ENCODE assay signal across 21 cellular contexts in the genomic region with DNA sequence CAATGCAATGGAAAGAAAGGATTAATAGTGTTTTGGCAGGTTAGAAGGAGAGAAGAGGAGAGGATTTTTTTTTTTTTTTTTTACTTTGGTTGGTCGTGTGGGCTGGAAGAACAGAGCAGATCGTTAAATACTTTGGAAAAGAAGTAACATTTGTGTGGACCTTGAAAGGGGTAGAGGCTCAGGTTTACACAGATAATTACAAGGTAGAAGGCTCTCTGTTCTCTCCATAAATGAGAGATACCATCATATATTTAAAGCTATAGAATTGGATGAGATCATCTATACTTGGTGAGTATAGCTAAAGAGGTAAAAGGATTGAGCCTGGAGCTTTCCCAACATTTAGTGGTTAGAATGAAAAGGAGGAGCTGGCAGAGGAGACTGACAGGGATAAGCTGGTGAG. TPM values are rescaled to one million over a fixed set of nuclear protein-coding genes. Genes with fewer than 3 reads are reported as not detected.
A peak's percentile ranks its signal among the peaks of the same experiment; 100 is the strongest.
DNase-seq lines count a peak whose midpoint lies in the region; ATAC-seq lines count a peak whose summit lies in the region.
"Had no signal": no experiment of that assay in that cellular context is flagged by ENCODE, and none has a peak within 500 bp of the region (broad histone marks: within the 10 kb centered on the region; RNA-seq: fewer than 3 reads in every experiment).

No MANE protein-coding gene starts in this region.

- H3K27me3 ChIP-seq in GM23248 (replicated peaks; ENCODE audit: insufficient read depth) = no peaks in the 10 kb centered on the region

- H3F3A ChIP-seq in GM23248 (ENCODE audit: insufficient read depth) = no peaks in the 10 kb centered on the region

- in situ Hi-C loops in GM23248 (cut with MboI) = no loop called here

- no peak overlapping the region for H3K4me2 ChIP-seq in GM23248 (ENCODE audit: unreplicated experiment)

- CTCF ChIA-PET in T-cell (lab: Charles Lee) = no interaction called here

- POLR2A ChIA-PET in T-cell (lab: Charles Lee) = interaction anchor here (0.5 to 1.2 kb wide), 8 partner anchors 10 to 256 kb away, joined by 3 to 8 read pairs (median 4); no protein-coding TSS in a partner anchor

- peaks cover 15% of the 10 kb centered on the region for H3K4me1 Mint-ChIP-seq in stimulated activated naive CD8-positive, alpha-beta T cell treated with anti-CD3 and anti-CD28 coated beads, Interleukin-15, Interleukin-2, amounts not matched to agents 100 ng/mL and 50 ng/mL, for 24 hours (ENCODE audit: low read depth)
- H3K4me1 Mint-ChIP-seq in T-cell = peaks cover 20 to 34% (median 31%) of the 10 kb centered on the region in 3 donors
- H3K4me1 Mint-ChIP-seq in immature natural killer cell = peaks cover 0 to 29% of the 10 kb centered on the region in 2 donors

- H3K79me2 ChIP-seq in GM23248 (ENCODE audit: insufficient read depth) = no peaks in the 10 kb centered on the region; the same call in none of the 2 replicates

- peaks cover 76% of the 10 kb centered on the region for H3K36me3 Mint-ChIP-seq in stimulated activated naive CD8-positive, alpha-beta T cell treated with anti-CD3 and anti-CD28 coated beads, Interleukin-15, Interleukin-2, amounts not matched to agents 100 ng/mL and 50 ng/mL, for 24 hours (ENCODE audit: low read depth)
- H3K36me3 Mint-ChIP-seq in T-cell (peaks cover 60% of the 10 kb centered on the region), immature natural killer cell (peaks cover 20 to 41% (median 38%) of the 10 kb centered on the region in 3 donors)

- DNase-seq in stimulated activated naive CD8-positive, alpha-beta T cell treated with anti-CD3 and anti-CD28 coated beads, Interleukin-15, Interleukin-2, amounts not matched to agents 100 U/mL and 50 U/mL, for 24 hours = no peak
- DNase-seq in T-cell = no peak
- no peak for DNase-seq in immature natural killer cell
- DNase-seq in COLO829 (ENCODE audit: low spot score) = no peak
- DNase-seq in kidney tubule cell (ENCODE audit: low spot score) = no peak
- no peak for DNase-seq in GM23248
- DNase-seq: anterior cingulate cortex, caudate nucleus, DMS79, lower lobe of right lung, MM.1S, NCI-H146, NCI-H2171 treated with DMSO at 0.1 percent for 48 hours, NCI-H526 treated with DMSO at 0.1 percent for 48 hours, WERI-Rb-1 had no signal

- H3K4me3 Mint-ChIP-seq in stimulated activated naive CD8-positive, alpha-beta T cell treated with anti-CD3 and anti-CD28 coated beads, Interleukin-15, Interleukin-2, amounts not matched to agents 100 ng/mL and 50 ng/mL, for 24 hours = no peak overlapping the region
- no peak overlapping the region for H3K4me3 Mint-ChIP-seq in T-cell
- H3K4me3 Mint-ChIP-seq in immature natural killer cell = no peak overlapping the region

- no peaks in the 10 kb centered on the region for H3K9me2 ChIP-seq in GM23248 (ENCODE audit: insufficient read depth)

- no peaks in the 10 kb centered on the region for H3K27me3 Mint-ChIP-seq in stimulated activated naive CD8-positive, alpha-beta T cell treated with anti-CD3 and anti-CD28 coated beads, Interleukin-15, Interleukin-2, amounts not matched to agents 100 ng/mL and 50 ng/mL, for 24 hours
- H3K27me3 Mint-ChIP-seq in T-cell (no peaks in the 10 kb centered on the region), immature natural killer cell (ENCODE audit: low read depth in 3 of 3) (peaks cover 0 to 3% (median 0%) of the 10 kb centered on the region in 3 donors)

- WGBS in GM23248 (ENCODE audit: low coverage in 1 of 2, low lambda C conversion rate in 2 of 2, missing lambda C conversion rate in 2 of 2), 2 experiments = 100% methylated on average over 2 of the region's 2 CpGs

- no peak overlapping the region for H2AFZ ChIP-seq in GM23248

- no peak for ATAC-seq in stimulated activated naive CD8-positive, alpha-beta T cell treated with anti-CD3 and anti-CD28 coated beads, Interleukin-15, Interleukin-2, amounts not matched to agents 100 U/mL and 50 U/mL, for 24 hours
- ATAC-seq in T-cell (replicated peaks in 1 of 4) = no peak
- ATAC-seq: K562, lower lobe of right lung, SK-N-SH treated with all-trans-retinoic acid at 6 μM for 48 hours had no signal

- no peak overlapping the region for H3K4me3 ChIP-seq in GM23248
- H3K4me3 ChIP-seq: HAP-1, K562, lower lobe of right lung, thoracic aorta had no signal

- no peak overlapping the region for H3K27ac ChIP-seq in GM23248
- H3K27ac ChIP-seq: lower lobe of right lung, RWPE1, thoracic aorta, WERI-Rb-1 had no signal

- peaks cover 54% of the 10 kb centered on the region for H3K36me3 ChIP-seq in GM23248 (ENCODE audit: low read depth)

- peaks cover 8% of the 10 kb centered on the region; the same call in 1 of the 2 replicates for H3K4me1 ChIP-seq in GM23248 (ENCODE audit: insufficient read depth)
- H3K4me1 ChIP-seq: lower lobe of right lung had no signal

- H3K27ac Mint-ChIP-seq in stimulated activated naive CD8-positive, alpha-beta T cell treated with anti-CD3 and anti-CD28 coated beads, Interleukin-15, Interleukin-2, amounts not matched to agents 100 ng/mL and 50 ng/mL, for 24 hours = peak overlapping the region; percentile 37
- H3K27ac Mint-ChIP-seq in T-cell = peak overlapping the region; percentile 1 to 50
- H3K27ac Mint-ChIP-seq in immature natural killer cell = peak overlapping the region; percentile 0 to 63 (median 36)

- H4K20me1 ChIP-seq in GM23248 (ENCODE audit: insufficient read depth) = no peaks in the 10 kb centered on the region

- H3K9ac ChIP-seq in GM23248 = no peak overlapping the region

- no peaks in the 10 kb centered on the region for H3K9me3 ChIP-seq in GM23248 (ENCODE audit: low read depth)
- H3K9me3 ChIP-seq: HAP-1, lower lobe of right lung, thoracic aorta had no signal

- no peaks in the 10 kb centered on the region for H3K9me3 Mint-ChIP-seq in stimulated activated naive CD8-positive, alpha-beta T cell treated with anti-CD3 and anti-CD28 coated beads, Interleukin-15, Interleukin-2, amounts not matched to agents 100 ng/mL and 50 ng/mL, for 24 hours
- H3K9me3 Mint-ChIP-seq in T-cell = no peaks in the 10 kb centered on the region
- no peaks in the 10 kb centered on the region for H3K9me3 Mint-ChIP-seq in immature natural killer cell

RNA-seq across cellular contexts. Expression of a gene that starts 49.0 kb away (rescaled TPM):
- 100 to 1,000 TPM; 179 to 423 (median 206) TPM for total RNA-seq in T-cell
- 10 to 100 TPM; 13.9 to 31.0 (median 17.8) TPM for polyA plus RNA-seq in immature natural killer cell
- 34.0 and 38.8 TPM in 2 replicates for total RNA-seq in GM23248 (2014; rRNA removed; shearing (Covaris generic))
- polyA plus RNA-seq in GM23248 (2016; fragmentation: Nextera tagmentation; extraction: Ambion mirVana) = 4.4 and 6.4 TPM in 2 replicates
